ENCODE assay signal across 10 cellular contexts in genomic region chr12:124498178-124498869, GRCh38.
DNase-seq lines count a peak whose midpoint lies in the region; ATAC-seq and TF ChIP-seq lines count a peak whose summit lies in the region.
"Had no signal": no experiment of that assay in that cellular context is flagged by ENCODE, and none has a peak within 500 bp of the region (broad histone marks: within the 10 kb centered on the region; RNA-seq: fewer than 3 reads in every experiment).

No MANE protein-coding gene starts in this region.

- peaks cover 28% of the 10 kb centered on the region for H3K4me1 Mint-ChIP-seq in endodermal cell
- peaks cover 60% of the 10 kb centered on the region for H3K4me1 Mint-ChIP-seq in nephron

- TF ChIP-seq CTCF in endodermal cell (conservative IDR thresholded peaks at IDR 0.05) (no peak), nephron (IDR thresholded peaks at IDR 0.05; ENCODE audit: unreplicated experiment in 3 of 3) (no peak)

- H3K27ac Mint-ChIP-seq in endodermal cell (peak overlapping the region; percentile 12), nephron (peak overlapping the region; percentile 91 to 92 (median 91))

- no peak for ATAC-seq in GM18858 (IDR thresholded peaks at IDR 0.05; ENCODE audit: unreplicated experiment)

- no peak overlapping the region for H2AFZ ChIP-seq in ACC112 (ENCODE audit: low read length, unreplicated experiment)
- H2AFZ ChIP-seq: parathyroid adenoma had no signal

- H3K9me3 ChIP-seq in endodermal cell (ENCODE audit: control insufficient read depth, low read length) = no peaks in the 10 kb centered on the region

- peaks cover 9% of the 10 kb centered on the region for H3K36me3 Mint-ChIP-seq in endodermal cell (ENCODE audit: low read depth)
- H3K36me3 Mint-ChIP-seq in nephron (ENCODE audit: low read depth) = peaks cover 3% of the 10 kb centered on the region

- intact Hi-C loops in posterior vena cava (cut with DNase I) = no loop called here

- H3K4me3 ChIP-seq in ACC112 (ENCODE audit: low read depth, low read length) = no peak overlapping the region
- no peak overlapping the region for H3K4me3 ChIP-seq in endodermal cell (ENCODE audit: low read length)

- H3K4me3 Mint-ChIP-seq in endodermal cell = no peak overlapping the region
- peak overlapping the region in 2 of 3 experiments; percentile 4 to 52 for H3K4me3 Mint-ChIP-seq in nephron

- no peaks in the 10 kb centered on the region for H3K27me3 ChIP-seq in ACC112 (ENCODE audit: insufficient read depth, low read length)
- no peaks in the 10 kb centered on the region for H3K27me3 ChIP-seq in endodermal cell (ENCODE audit: control insufficient read depth, insufficient read depth, low read length, poor library complexity, severe bottlenecking)

- no peaks in the 10 kb centered on the region for H3K9me3 Mint-ChIP-seq in endodermal cell
- H3K9me3 Mint-ChIP-seq in nephron = no peaks in the 10 kb centered on the region

- H3K9ac ChIP-seq in endodermal cell (ENCODE audit: extremely low read depth, low read length, poor library complexity, severe bottlenecking) = no peak overlapping the region
- H3K9ac ChIP-seq: parathyroid adenoma had no signal

- H3K27me3 Mint-ChIP-seq in endodermal cell (ENCODE audit: insufficient read depth) = no peaks in the 10 kb centered on the region
- no peaks in the 10 kb centered on the region for H3K27me3 Mint-ChIP-seq in nephron (ENCODE audit: low read depth)

- H3K4me1 ChIP-seq in ACC112 (ENCODE audit: control insufficient read depth, insufficient read depth, low read length, unreplicated experiment) = peaks cover 28% of the 10 kb centered on the region
- H3K4me1 ChIP-seq in endodermal cell (ENCODE audit: control insufficient read depth, insufficient read depth, low read length) = peaks cover 18% of the 10 kb centered on the region
- H3K4me1 ChIP-seq: parathyroid adenoma had no signal

- H3K79me2 ChIP-seq in ACC112 (ENCODE audit: control insufficient read depth, insufficient read depth, low read length, unreplicated experiment) = peaks cover 48% of the 10 kb centered on the region

- DNase-seq in MV-4-11 (lab: John Stamatoyannopoulos, UW) (peak; percentile 41), endodermal cell (no peak), midbrain (lab: John Stamatoyannopoulos, UW) (no peak), posterior vena cava (ENCODE audit: low spot score) (no peak)
- no peak for DNase-seq in activated naive CD4-positive, alpha-beta T cell treated with Interleukin-2 at 50 U/mL for 16 hours
- DNase-seq: stimulated activated naive CD4-positive, alpha-beta T cell had no signal

- peak overlapping the region; percentile 79 for H3K27ac ChIP-seq in ACC112 (ENCODE audit: low read depth, low read length)
- peak overlapping the region; percentile 11 for H3K27ac ChIP-seq in endodermal cell (ENCODE audit: low read depth, low read length)
- H3K27ac ChIP-seq: parathyroid adenoma had no signal

- 92 to 95% methylated on average over 11 to 19 of the region's 20 CpGs for WGBS in endodermal cell (ENCODE audit: insufficient coverage in 1 of 2, insufficient read length in 1 of 2), 2 experiments

- no peaks in the 10 kb centered on the region for H3K36me3 ChIP-seq in ACC112 (ENCODE audit: insufficient read depth, low read length)
- peaks cover 5% of the 10 kb centered on the region for H3K36me3 ChIP-seq in endodermal cell (ENCODE audit: control insufficient read depth, insufficient read depth, low read length)
